ENCODE assay signal across 14 cellular contexts in the genomic region with DNA sequence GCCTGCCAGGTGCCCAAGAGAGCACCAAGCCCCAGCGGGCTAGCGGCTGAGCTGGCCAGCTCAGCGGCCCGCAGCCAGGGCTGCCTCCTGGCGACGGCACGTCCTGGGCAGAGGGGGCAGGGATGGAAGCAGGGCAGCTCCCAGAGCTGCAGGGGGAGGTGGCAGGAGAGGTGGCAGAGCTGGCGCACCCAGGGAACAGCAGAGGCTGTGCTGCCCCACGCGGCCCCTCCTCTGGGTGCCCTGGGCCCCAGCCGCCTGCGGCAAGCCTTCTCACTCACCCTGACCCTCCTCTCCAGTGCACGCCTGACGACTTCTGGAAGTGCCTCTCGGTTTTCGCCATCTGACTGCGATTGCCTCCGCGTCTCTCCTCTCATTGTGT. TPM values are rescaled to one million over a fixed set of nuclear protein-coding genes. Genes with fewer than 3 reads are reported as not detected.
DNase-seq lines count a peak whose midpoint lies in the region; ATAC-seq and TF ChIP-seq lines count a peak whose summit lies in the region.
"Had no signal": no experiment of that assay in that cellular context is flagged by ENCODE, and none has a peak within 500 bp of the region (broad histone marks: within the 10 kb centered on the region; RNA-seq: fewer than 3 reads in every experiment).

No MANE protein-coding gene starts in this region.

- POLR2A ChIA-PET in GM10248 (lab: Yijun Ruan, JAX) = no interaction called here

- ATAC-seq in Right ventricle myocardium inferior (peak; percentile 63), GM21367 (IDR thresholded peaks at IDR 0.05; ENCODE audit: unreplicated experiment) (no peak), GM21737 (IDR thresholded peaks at IDR 0.05; ENCODE audit: unreplicated experiment) (no peak)

- TF ChIP-seq CTCF in GM10248 (IDR thresholded peaks at IDR 0.05; ENCODE audit: control extremely low read depth, extremely low read depth, low read depth, missing control alignments) = no peak

- DNase-seq in Right ventricle myocardium inferior (ENCODE audit: missing footprints) = peak; percentile 80
- DNase-seq in cardiac septum (ENCODE audit: low spot score) = no peak
- DNase-seq in astrocyte of the hippocampus (ENCODE audit: low read depth, low spot score) = peak; percentile 44
- peak; percentile 65 for DNase-seq in left kidney (ENCODE audit: low read depth, low spot score)
- no peak for DNase-seq in GM10248 (ENCODE audit: extremely low spot score)
- DNase-seq in T-helper 2 cell = no peak
- DNase-seq: activated CD8-positive, alpha-beta memory T cell treated with anti-CD3 and anti-CD28 coated beads for 24 hours; activated gamma-delta T cell treated with Interleukin-2 at 50 U/mL for 16 hours; brain microvascular endothelial cell; Kasumi-1; NCI-H446 treated with DMSO at 0.1 percent for 48 hours; SHP77 treated with DMSO at 0.1 percent for 48 hours had no signal

- CTCF ChIA-PET in GM10248 (lab: Yijun Ruan, JAX) = interaction anchor here (0.9 to 2.6 kb wide), 2 partner anchors 12 to 22 kb away, joined by 3 to 12 read pairs; no protein-coding TSS in a partner anchor

- intact Hi-C loops in Right ventricle myocardium inferior (cut with DNase I) (no loop called here), cardiac septum (cut with DNase I) (no loop called here)

RNA-seq across cellular contexts. Expression of gene GSE1, which starts 24.7 kb away (rescaled TPM):
- total RNA-seq in Right ventricle myocardium inferior (28.9 TPM), cardiac septum (56.4 TPM)

RNA-seq across cellular contexts. Expression of gene GINS2, which starts 51.0 kb away (rescaled TPM):
- total RNA-seq in Right ventricle myocardium inferior = 1.4 TPM
- 0.38 TPM for total RNA-seq in cardiac septum

Comparison
In these comparisons a context has a peak if more than half of its experiments do, and no peak if none do; other contexts are left out.
1. DNase-seq: peak in Right ventricle myocardium inferior (single experiment), astrocyte of the hippocampus (single experiment) and left kidney (single experiment); none in cardiac septum (single experiment), GM10248 (single experiment) and T-helper 2 cell (0 of 5).